In genomic region chr2:209970271-209970670, GRCh38 we compare ENCODE assay signal across 24 cellular contexts.
"Had no signal": no experiment of that assay in that cellular context is flagged by ENCODE, and none has a peak within 500 bp of the region (broad histone marks: within the 10 kb centered on the region; RNA-seq: fewer than 3 reads in every experiment).

No MANE protein-coding gene starts in this region.

- ATAC-seq: natural killer cell treated with Interleukin-12 subunit alpha and Interleukin-12 subunit beta and Interleukin-15 and Interleukin-18, amount 100 ng/mL, for 72 hours; pancreas; right cardiac atrium; stimulated activated effector memory CD8-positive, alpha-beta T cell treated with anti-CD3 and anti-CD28 coated beads, Interleukin-12 subunit alpha, Interleukin-12 subunit beta, amount 100 ng/mL, for 72 hours; stimulated activated naive B cell treated with anti-CD40 and anti-IgM and Interleukin-4, amounts not matched to agents 10 μg/mL and 1 μg/mL and 100 μg/mL, for 72 hours had no signal

- DNase-seq: nephron progenitor cell; nucleus accumbens; pancreas; right cardiac atrium; right lobe of liver; sigmoid colon; stimulated activated CD4-positive, alpha-beta T cell treated with anti-CD3 and anti-CD28 coated beads, Interleukin-15, amount 100 ng/mL, for 24 hours; stimulated activated CD4-positive, alpha-beta T cell treated with anti-CD3 and anti-CD28 coated beads, Interleukin-2, amount 100 ng/mL, for 24 hours; stimulated activated CD4-positive, alpha-beta T cell treated with anti-CD3 and anti-CD28 coated beads, Interleukin-2, amount 100 ng/mL, for 48 hours; stimulated activated CD4-positive, alpha-beta T cell treated with anti-CD3 and anti-CD28 coated beads, Interleukin-4, amount 100 ng/mL, for 24 hours; stimulated activated naive B cell treated with anti-CD40 and anti-IgM and Interleukin-4, amounts not matched to agents 10 μg/mL and 1 μg/mL and 100 μg/mL, for 72 hours; stimulated activated naive CD4-positive, alpha-beta T cell treated with Interleukin-2 at 50 U/mL for 16 hours; stomach; thyroid gland; upper lobe of left lung had no signal

- H3K36me3 ChIP-seq: neutrophil, pancreas, prostate gland, right lobe of liver, sigmoid colon, stomach, thoracic aorta, thyroid gland, tibial nerve, upper lobe of left lung, vagina had no signal

- H3K27ac ChIP-seq: neutrophil, pancreas, prostate gland, right lobe of liver, sigmoid colon, stomach, thoracic aorta, thyroid gland, tibial nerve, upper lobe of left lung, vagina had no signal

- H3K4me1 ChIP-seq: pancreas, prostate gland, stomach, thyroid gland, tibial nerve, upper lobe of left lung, vagina had no signal

- H3K9me3 ChIP-seq: neutrophil, pancreas, prostate gland, right lobe of liver, sigmoid colon, stomach, thoracic aorta, thyroid gland, tibial nerve, upper lobe of left lung, vagina had no signal

- H3K27me3 ChIP-seq: pancreas, right lobe of liver, sigmoid colon, stomach, thyroid gland, upper lobe of left lung, vagina had no signal

- FAIRE-seq: pancreas, small intestine, urothelium cell line had no signal

- H3K4me3 ChIP-seq: pancreas, prostate gland, right lobe of liver, sigmoid colon, stomach, thoracic aorta, thyroid gland, tibial nerve, upper lobe of left lung, vagina had no signal
